Comparison of ENCODE assay signal across 3 cellular contexts in the genomic region with DNA sequence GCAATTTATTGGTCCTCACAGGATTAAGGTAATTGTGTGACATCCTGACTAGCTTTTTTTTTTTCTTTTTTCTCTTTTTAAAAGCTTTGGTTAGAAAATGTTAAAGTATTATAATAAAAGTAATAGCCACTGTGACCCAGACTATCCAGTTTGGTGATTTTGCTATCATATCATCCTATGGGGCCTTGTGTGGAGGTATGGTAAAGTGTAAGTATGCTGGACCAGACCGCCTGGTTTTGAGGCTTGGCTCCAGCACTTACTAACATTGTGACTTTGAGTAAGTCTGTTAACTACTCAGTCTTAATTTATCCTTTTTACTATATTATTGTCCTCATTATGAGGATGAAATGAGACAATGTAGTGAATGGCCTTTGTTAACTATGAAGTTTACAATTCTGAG.
A peak's percentile ranks its signal among the peaks of the same experiment; 100 is the strongest.
TF ChIP-seq lines count a peak whose summit lies in the region.

No MANE protein-coding gene starts in this region.

TF ChIP-seq in A549, 52 proteins besides CTCF, POLR2A, EP300 and RAD21:
- TF ChIP-seq FOSB (CRISPR knock-in tag; IDR thresholded peaks at IDR 0.05), result peak; percentile 56; the same call in 1 of the 2 replicates
- TF ChIP-seq, protein P1, sequence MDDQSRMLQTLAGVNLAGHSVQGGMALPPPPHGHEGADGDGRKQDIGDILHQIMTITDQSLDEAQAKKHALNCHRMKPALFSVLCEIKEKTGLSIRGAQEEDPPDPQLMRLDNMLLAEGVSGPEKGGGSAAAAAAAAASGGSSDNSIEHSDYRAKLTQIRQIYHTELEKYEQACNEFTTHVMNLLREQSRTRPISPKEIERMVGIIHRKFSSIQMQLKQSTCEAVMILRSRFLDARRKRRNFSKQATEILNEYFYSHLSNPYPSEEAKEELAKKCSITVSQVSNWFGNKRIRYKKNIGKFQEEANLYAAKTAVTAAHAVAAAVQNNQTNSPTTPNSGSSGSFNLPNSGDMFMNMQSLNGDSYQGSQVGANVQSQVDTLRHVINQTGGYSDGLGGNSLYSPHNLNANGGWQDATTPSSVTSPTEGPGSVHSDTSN (IDR thresholded peaks at IDR 0.05), result no peak
- peak; percentile 94 for TF ChIP-seq POLR2AphosphoS2 (conservative IDR thresholded peaks at IDR 0.05; ENCODE audit: low read length)

TF ChIP-seq in IMR-90, 13 proteins besides CTCF, POLR2A, EP300 and RAD21:
- TF ChIP-seq RFX5 (IDR thresholded peaks at IDR 0.05; ENCODE audit: low read depth, low read length) (no peak), SMC3 (IDR thresholded peaks at IDR 0.05; ENCODE audit: low read depth, low read length) (no peak), MXI1 (IDR thresholded peaks at IDR 0.05; ENCODE audit: borderline replicate concordance, low read depth, low read length) (no peak), MAFK (IDR thresholded peaks at IDR 0.05; ENCODE audit: low read depth, low read length) (no peak), CEBPB (IDR thresholded peaks at IDR 0.05; ENCODE audit: low read depth, low read length) (no peak), RCOR1 (IDR thresholded peaks at IDR 0.05; ENCODE audit: insufficient replicate concordance, low read length) (no peak), FOS (IDR thresholded peaks at IDR 0.05; ENCODE audit: low read depth, low read length) (no peak)
- TF ChIP-seq, protein P2, sequence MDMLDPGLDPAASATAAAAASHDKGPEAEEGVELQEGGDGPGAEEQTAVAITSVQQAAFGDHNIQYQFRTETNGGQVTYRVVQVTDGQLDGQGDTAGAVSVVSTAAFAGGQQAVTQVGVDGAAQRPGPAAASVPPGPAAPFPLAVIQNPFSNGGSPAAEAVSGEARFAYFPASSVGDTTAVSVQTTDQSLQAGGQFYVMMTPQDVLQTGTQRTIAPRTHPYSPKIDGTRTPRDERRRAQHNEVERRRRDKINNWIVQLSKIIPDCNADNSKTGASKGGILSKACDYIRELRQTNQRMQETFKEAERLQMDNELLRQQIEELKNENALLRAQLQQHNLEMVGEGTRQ (IDR thresholded peaks at IDR 0.05; ENCODE audit: low read depth, low read length), result no peak
- TF ChIP-seq, protein P3, sequence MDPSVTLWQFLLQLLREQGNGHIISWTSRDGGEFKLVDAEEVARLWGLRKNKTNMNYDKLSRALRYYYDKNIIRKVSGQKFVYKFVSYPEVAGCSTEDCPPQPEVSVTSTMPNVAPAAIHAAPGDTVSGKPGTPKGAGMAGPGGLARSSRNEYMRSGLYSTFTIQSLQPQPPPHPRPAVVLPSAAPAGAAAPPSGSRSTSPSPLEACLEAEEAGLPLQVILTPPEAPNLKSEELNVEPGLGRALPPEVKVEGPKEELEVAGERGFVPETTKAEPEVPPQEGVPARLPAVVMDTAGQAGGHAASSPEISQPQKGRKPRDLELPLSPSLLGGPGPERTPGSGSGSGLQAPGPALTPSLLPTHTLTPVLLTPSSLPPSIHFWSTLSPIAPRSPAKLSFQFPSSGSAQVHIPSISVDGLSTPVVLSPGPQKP (IDR thresholded peaks at IDR 0.05; ENCODE audit: borderline replicate concordance, low read depth, low read length), result no peak

TF ChIP-seq in K562, 482 proteins besides CTCF, POLR2A, EP300 and RAD21:
- TF ChIP-seq JUN (IDR thresholded peaks at IDR 0.05; ENCODE audit: borderline replicate concordance, low read depth, low read length) (no peak), JUN (CRISPR knock-in tag; IDR thresholded peaks at IDR 0.05; ENCODE audit: borderline replicate concordance) (no peak), ARHGAP35 (IDR thresholded peaks at IDR 0.05; ENCODE audit: partially characterized antibody) (no peak), TAL1 (IDR thresholded peaks at IDR 0.05) (no peak), ELF1 (tag; IDR thresholded peaks at IDR 0.05) (no peak), CHD1 (IDR thresholded peaks at IDR 0.05; ENCODE audit: low read length) (no peak), ZNF778 (CRISPR knock-in tag; IDR thresholded peaks at IDR 0.05) (no peak)
- TF ChIP-seq, protein P4, sequence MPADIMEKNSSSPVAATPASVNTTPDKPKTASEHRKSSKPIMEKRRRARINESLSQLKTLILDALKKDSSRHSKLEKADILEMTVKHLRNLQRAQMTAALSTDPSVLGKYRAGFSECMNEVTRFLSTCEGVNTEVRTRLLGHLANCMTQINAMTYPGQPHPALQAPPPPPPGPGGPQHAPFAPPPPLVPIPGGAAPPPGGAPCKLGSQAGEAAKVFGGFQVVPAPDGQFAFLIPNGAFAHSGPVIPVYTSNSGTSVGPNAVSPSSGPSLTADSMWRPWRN (IDR thresholded peaks at IDR 0.05; ENCODE audit: low read depth), result no peak
- TF ChIP-seq, protein P5, sequence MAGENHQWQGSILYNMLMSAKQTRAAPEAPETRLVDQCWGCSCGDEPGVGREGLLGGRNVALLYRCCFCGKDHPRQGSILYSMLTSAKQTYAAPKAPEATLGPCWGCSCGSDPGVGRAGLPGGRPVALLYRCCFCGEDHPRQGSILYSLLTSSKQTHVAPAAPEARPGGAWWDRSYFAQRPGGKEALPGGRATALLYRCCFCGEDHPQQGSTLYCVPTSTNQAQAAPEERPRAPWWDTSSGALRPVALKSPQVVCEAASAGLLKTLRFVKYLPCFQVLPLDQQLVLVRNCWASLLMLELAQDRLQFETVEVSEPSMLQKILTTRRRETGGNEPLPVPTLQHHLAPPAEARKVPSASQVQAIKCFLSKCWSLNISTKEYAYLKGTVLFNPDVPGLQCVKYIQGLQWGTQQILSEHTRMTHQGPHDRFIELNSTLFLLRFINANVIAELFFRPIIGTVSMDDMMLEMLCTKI (IDR thresholded peaks at IDR 0.05; ENCODE audit: partially characterized antibody), result no peak
- TF ChIP-seq, protein P6, sequence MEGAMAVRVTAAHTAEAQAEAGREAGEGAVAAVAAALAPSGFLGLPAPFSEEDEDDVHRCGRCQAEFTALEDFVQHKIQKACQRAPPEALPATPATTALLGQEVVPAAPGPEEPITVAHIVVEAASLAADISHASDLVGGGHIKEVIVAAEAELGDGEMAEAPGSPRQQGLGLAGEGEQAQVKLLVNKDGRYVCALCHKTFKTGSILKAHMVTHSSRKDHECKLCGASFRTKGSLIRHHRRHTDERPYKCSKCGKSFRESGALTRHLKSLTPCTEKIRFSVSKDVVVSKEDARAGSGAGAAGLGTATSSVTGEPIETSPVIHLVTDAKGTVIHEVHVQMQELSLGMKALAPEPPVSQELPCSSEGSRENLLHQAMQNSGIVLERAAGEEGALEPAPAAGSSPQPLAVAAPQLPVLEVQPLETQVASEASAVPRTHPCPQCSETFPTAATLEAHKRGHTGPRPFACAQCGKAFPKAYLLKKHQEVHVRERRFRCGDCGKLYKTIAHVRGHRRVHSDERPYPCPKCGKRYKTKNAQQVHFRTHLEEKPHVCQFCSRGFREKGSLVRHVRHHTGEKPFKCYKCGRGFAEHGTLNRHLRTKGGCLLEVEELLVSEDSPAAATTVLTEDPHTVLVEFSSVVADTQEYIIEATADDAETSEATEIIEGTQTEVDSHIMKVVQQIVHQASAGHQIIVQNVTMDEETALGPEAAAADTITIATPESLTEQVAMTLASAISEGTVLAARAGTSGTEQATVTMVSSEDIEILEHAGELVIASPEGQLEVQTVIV (CRISPR knock-in tag; IDR thresholded peaks at IDR 0.05; ENCODE audit: borderline replicate concordance), result no peak
